In genomic region chr11:57399221-57399620, GRCh38 we compare ENCODE assay signal across 17 cellular contexts. TPM values are rescaled to one million over a fixed set of nuclear protein-coding genes. Genes with fewer than 3 reads are reported as not detected.
DNase-seq lines count a peak whose midpoint lies in the region; ATAC-seq and TF ChIP-seq lines count a peak whose summit lies in the region.
"Had no signal": no experiment of that assay in that cellular context is flagged by ENCODE, and none has a peak within 500 bp of the region (broad histone marks: within the 10 kb centered on the region; RNA-seq: fewer than 3 reads in every experiment).

No MANE protein-coding gene starts in this region.

- ATAC-seq in RWPE2 (ENCODE audit: low read depth): peak; percentile 85
- no peak for ATAC-seq in activated naive CD4-positive, alpha-beta T cell treated with anti-CD3 and anti-CD28 coated beads, Interleukin-2, amount 50 U/mL, for 72 hours
- no peak for ATAC-seq in left colon

- DNase-seq in NCI-H2107 treated with DMSO at 0.1 percent for 48 hours (lab: John Stamatoyannopoulos, UW; ENCODE audit: unreplicated experiment): peak; percentile 21
- DNase-seq in NCI-H2107 (lab: John Stamatoyannopoulos, UW): no peak
- DNase-seq in RWPE2 (ENCODE audit: low spot score): no peak
- DNase-seq in epithelial cell of esophagus (ENCODE audit: low read depth): peak; percentile 81
- peak; percentile 61 for DNase-seq in renal cortical epithelial cell (ENCODE audit: low read depth)
- DNase-seq in activated naive CD4-positive, alpha-beta T cell treated with anti-CD3 and anti-CD28 coated beads, Interleukin-2, amount 50 U/mL, for 72 hours (ENCODE audit: low spot score in 2 of 2): no peak
- DNase-seq in NCI-H526 (lab: John Stamatoyannopoulos, UW): no peak
- DNase-seq in left colon: no peak
- DNase-seq: MV-4-11, NCI-H1436 treated with DMSO at 0.1 percent for 48 hours, NCI-H2081 treated with DMSO at 0.1 percent for 48 hours, Right ventricle myocardium superior, SK-N-SH had no signal

- H3K4me3 ChIP-seq in RWPE2 (ENCODE audit: severe bottlenecking) (no peak overlapping the region), epithelial cell of esophagus (ENCODE audit: low read length) (no peak overlapping the region)
- H3K4me3 ChIP-seq: BLaER1 treated with 17β-estradiol and CSF1 and Interleukin-3, amounts not matched to agents 10 nM and 100 nM; PC-9 had no signal

- no peaks in the 10 kb centered on the region for H3K9me3 Mint-ChIP-seq in activated naive CD4-positive, alpha-beta T cell treated with anti-CD3 and anti-CD28 coated beads, Interleukin-2, amount 50 U/mL, for 72 hours

- intact Hi-C loops in left colon (cut with DNase I, micrococcal nuclease): no loop called here

- H3K27me3 ChIP-seq in RWPE2 (ENCODE audit: insufficient read depth, poor library complexity, severe bottlenecking): no peaks in the 10 kb centered on the region
- H3K27me3 ChIP-seq: BLaER1 treated with 17β-estradiol and CSF1 and Interleukin-3, amounts not matched to agents 10 nM and 100 nM had no signal

- H3K9me3 ChIP-seq in RWPE2 (ENCODE audit: severe bottlenecking): no peaks in the 10 kb centered on the region
- H3K9me3 ChIP-seq: SK-N-SH had no signal

- H3K4me1 ChIP-seq in RWPE2 (ENCODE audit: insufficient read depth, poor library complexity, severe bottlenecking): peaks cover 18% of the 10 kb centered on the region

- H3K27ac Mint-ChIP-seq in activated naive CD4-positive, alpha-beta T cell treated with anti-CD3 and anti-CD28 coated beads, Interleukin-2, amount 50 U/mL, for 72 hours: no peak overlapping the region

- peaks cover 7 to 9% of the 10 kb centered on the region in 2 donors for H3K36me3 Mint-ChIP-seq in activated naive CD4-positive, alpha-beta T cell treated with anti-CD3 and anti-CD28 coated beads, Interleukin-2, amount 50 U/mL, for 72 hours

- H3K36me3 ChIP-seq in RWPE2 (ENCODE audit: low read depth): no peaks in the 10 kb centered on the region

- H3K27ac ChIP-seq in RWPE2 (ENCODE audit: poor library complexity, severe bottlenecking): no peak overlapping the region
- H3K27ac ChIP-seq: 22Rv1; BLaER1 treated with 17β-estradiol and CSF1 and Interleukin-3, amounts not matched to agents 10 nM and 100 nM; PC-9 had no signal

- TF ChIP-seq CTCF in RWPE2 (IDR thresholded peaks at IDR 0.05; ENCODE audit: poor library complexity, severe bottlenecking) (no peak), epithelial cell of esophagus (IDR thresholded peaks at IDR 0.05; ENCODE audit: insufficient read depth, low read depth, low read length, missing control alignments) (no peak)

RNA-seq across cellular contexts. Expression of gene PRG2, which starts 8.8 kb away (rescaled TPM):
- total RNA-seq in renal cortical epithelial cell: not detected in 2 replicates
- total RNA-seq in activated naive CD4-positive, alpha-beta T cell treated with anti-CD3 and anti-CD28 coated beads, Interleukin-2, amount 50 U/mL, for 72 hours: 1 to 10 TPM in 1 of 2 donors, under 1 TPM in 1; 0.97 to 2.4 TPM
- under 1 TPM in 1 of 2 donors, not detected in 1; 0.22 TPM for total RNA-seq in left colon
- total RNA-seq: H4, PC-9, Right ventricle myocardium superior had no signal

RNA-seq across cellular contexts. Expression of gene PRG3, which starts 18.3 kb away (rescaled TPM):
- total RNA-seq in renal cortical epithelial cell (not detected in 2 replicates), left colon (not detected)
- not detected for total RNA-seq in activated naive CD4-positive, alpha-beta T cell treated with anti-CD3 and anti-CD28 coated beads, Interleukin-2, amount 50 U/mL, for 72 hours
- total RNA-seq: H4, PC-9, Right ventricle myocardium superior had no signal

RNA-seq across cellular contexts. Expression of gene SLC43A3, which starts 27.7 kb away (rescaled TPM):
- 46.4 and 47.9 TPM in 2 replicates for total RNA-seq in renal cortical epithelial cell
- total RNA-seq in activated naive CD4-positive, alpha-beta T cell treated with anti-CD3 and anti-CD28 coated beads, Interleukin-2, amount 50 U/mL, for 72 hours: 100 to 1,000 TPM in 1 of 2 donors, 10 to 100 TPM in 1; 68.9 to 247 TPM
- total RNA-seq in left colon: 1 to 10 TPM; 6.9 to 9.6 TPM

Comparison
In these comparisons a context has a peak if more than half of its experiments do, and no peak if none do; other contexts are left out.
1. DNase-seq: peak in NCI-H2107 treated with DMSO at 0.1 percent for 48 hours (single experiment), epithelial cell of esophagus (single experiment) and renal cortical epithelial cell (single experiment); none in NCI-H2107 (single experiment), RWPE2 (single experiment), activated naive CD4-positive, alpha-beta T cell treated with anti-CD3 and anti-CD28 coated beads, Interleukin-2, amount 50 U/mL, for 72 hours (0 of 2), NCI-H526 (0 of 2) and left colon (0 of 2).